Comparison of ENCODE assay signal across 22 cellular contexts in genomic region chr16:85014311-85014710, GRCh38.
"Had no signal": no experiment of that assay in that cellular context is flagged by ENCODE, and none has a peak within 500 bp of the region (broad histone marks: within the 10 kb centered on the region; RNA-seq: fewer than 3 reads in every experiment).

No MANE protein-coding gene starts in this region.

- H3K36me3 ChIP-seq: breast epithelium, right atrium auricular region had no signal

- H3K4me3 Mint-ChIP-seq: effector memory CD8-positive, alpha-beta T cell; naive thymus-derived CD4-positive, alpha-beta T cell; T-helper 2 cell treated with Interferon-gamma antibody and Interleukin-4, amounts not matched to agents 5 μg/mL and 100 μg/mL, for 36 hours had no signal

- H3K27ac Mint-ChIP-seq: effector memory CD8-positive, alpha-beta T cell; naive thymus-derived CD4-positive, alpha-beta T cell; T-helper 2 cell treated with Interferon-gamma antibody and Interleukin-4, amounts not matched to agents 5 μg/mL and 100 μg/mL, for 36 hours had no signal

- ATAC-seq: activated CD4-positive, CD25-positive, alpha-beta regulatory T cell treated with anti-CD3 and anti-CD28 coated beads, Interleukin-2, amount 50 U/mL, for 24 hours; effector memory CD8-positive, alpha-beta T cell; left lobe of liver; naive thymus-derived CD4-positive, alpha-beta T cell had no signal

- DNase-seq: activated CD4-positive, alpha-beta T cell treated with anti-CD3 and anti-CD28 coated beads, Interleukin-2, amount 50 U/mL, for 1 hour; activated CD8-positive, alpha-beta memory T cell treated with anti-CD3 and anti-CD28 coated beads for 24 hours; anterior cingulate cortex; cerebellar nuclear complex; dermis blood vessel endothelial cell; effector memory CD8-positive, alpha-beta T cell; foreskin melanocyte; head of caudate nucleus; naive thymus-derived CD4-positive, alpha-beta T cell; nucleus accumbens; stimulated activated CD4-positive, alpha-beta T cell treated with anti-CD3 and anti-CD28 coated beads, Interleukin-4, amount 100 ng/mL, for 4 hours; stimulated activated CD8-positive, alpha-beta memory T cell treated with anti-CD3 and anti-CD28 coated beads, Interleukin-4, amount 100 ng/mL, for 48 hours; stimulated activated naive CD4-positive, alpha-beta T cell treated with Interleukin-2 at 50 U/mL for 16 hours; SW 1271; trophoblast cell had no signal

- H3K4me3 ChIP-seq: breast epithelium, right atrium auricular region, skin epidermis had no signal

- H3K9me3 ChIP-seq: breast epithelium, right atrium auricular region had no signal

- H3K9me3 Mint-ChIP-seq: effector memory CD8-positive, alpha-beta T cell; naive thymus-derived CD4-positive, alpha-beta T cell; T-helper 2 cell treated with Interferon-gamma antibody and Interleukin-4, amounts not matched to agents 5 μg/mL and 100 μg/mL, for 36 hours had no signal

- H3K4me1 ChIP-seq: breast epithelium had no signal

- H3K27ac ChIP-seq: breast epithelium, epithelial cell of prostate, right atrium auricular region, skin epidermis had no signal

- H3K27me3 ChIP-seq: breast epithelium, right atrium auricular region had no signal
